10 cellular contexts compared by ENCODE assay signal in the genomic region with DNA sequence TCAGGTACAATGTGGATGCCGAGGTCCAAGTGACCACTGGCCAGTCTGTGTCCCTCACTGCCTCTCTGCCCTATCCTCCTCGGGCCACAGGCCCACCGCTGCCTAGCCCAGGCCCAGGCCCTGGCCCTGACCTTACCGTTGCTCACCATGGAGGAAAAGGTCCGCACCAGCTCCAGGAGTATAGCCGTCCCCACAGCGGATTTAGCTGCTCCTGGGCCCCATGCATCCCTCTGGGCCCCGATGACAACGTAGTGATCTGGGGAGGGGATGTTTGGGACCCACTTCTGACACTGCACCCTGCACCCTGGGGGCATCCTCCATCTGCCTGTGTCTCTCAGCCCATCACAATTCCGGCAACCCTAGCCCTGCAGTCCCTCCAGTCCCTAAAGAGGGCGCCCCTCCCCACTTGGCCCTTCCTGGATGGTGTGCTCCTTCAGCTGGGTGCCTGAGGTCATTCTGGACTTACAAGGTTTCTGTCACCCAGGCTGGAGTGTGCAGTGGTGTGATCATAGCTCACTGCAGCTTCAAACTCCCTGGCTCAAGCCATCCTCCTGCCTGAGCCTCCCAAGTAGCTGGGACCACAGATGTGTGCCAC. TPM values are rescaled to one million over a fixed set of nuclear protein-coding genes. Genes with fewer than 3 reads are reported as not detected.
DNase-seq lines count a peak whose midpoint lies in the region; ATAC-seq and TF ChIP-seq lines count a peak whose summit lies in the region.
"Had no signal": no experiment of that assay in that cellular context is flagged by ENCODE, and none has a peak within 500 bp of the region (broad histone marks: within the 10 kb centered on the region; RNA-seq: fewer than 3 reads in every experiment).

No MANE protein-coding gene starts in this region.

- DNase-seq in AG04449 (ENCODE audit: low read depth, low spot score) = no peak
- DNase-seq in PC-3 = peak; percentile 55
- peak; percentile 41 for DNase-seq in epithelial cell of esophagus (ENCODE audit: low read depth)
- DNase-seq in DMS153 treated with DMSO at 0.1 percent for 48 hours (lab: John Stamatoyannopoulos, UW; ENCODE audit: unreplicated experiment) = no peak
- no peak for DNase-seq in effector memory CD8-positive, alpha-beta T cell
- DNase-seq: substantia nigra had no signal

- no peaks in the 10 kb centered on the region for H3F3A ChIP-seq in PC-3 (ENCODE audit: low read length, unreplicated experiment)

- H2AFZ ChIP-seq in PC-3 (ENCODE audit: low read length) = no peak overlapping the region

- H3K27me3 Mint-ChIP-seq in effector memory CD8-positive, alpha-beta T cell = peaks cover 0 to 5% of the 10 kb centered on the region in 2 donors

- peaks cover 6% of the 10 kb centered on the region for H3K4me1 ChIP-seq in PC-3 (ENCODE audit: insufficient read depth, low read length)

- H3K4me2 ChIP-seq in PC-3 (ENCODE audit: low read length) = no peak overlapping the region

- H3K36me3 Mint-ChIP-seq in effector memory CD8-positive, alpha-beta T cell (ENCODE audit: insufficient read depth) = no peaks in the 10 kb centered on the region

- H3K27ac ChIP-seq in PC-3 (ENCODE audit: low read length) = no peak overlapping the region

- H3K27ac Mint-ChIP-seq in effector memory CD8-positive, alpha-beta T cell = no peak overlapping the region

- H3K9ac ChIP-seq in PC-3 (ENCODE audit: low read length) = no peak overlapping the region

- no peaks in the 10 kb centered on the region for H3K27me3 ChIP-seq in PC-3 (ENCODE audit: low read length)

- H3K9me3 ChIP-seq in PC-3 (ENCODE audit: low read length) = no peaks in the 10 kb centered on the region

- peaks cover 31 to 45% of the 10 kb centered on the region in 2 donors for H3K4me1 Mint-ChIP-seq in effector memory CD8-positive, alpha-beta T cell (ENCODE audit: low read depth in 2 of 2)

- no peak overlapping the region for H3K4me3 ChIP-seq in AG04449 (ENCODE audit: low read depth, low read length)
- H3K4me3 ChIP-seq in PC-3 (ENCODE audit: low read length) = no peak overlapping the region
- no peak overlapping the region for H3K4me3 ChIP-seq in epithelial cell of esophagus (ENCODE audit: low read length)

- no TSS peak for BruUV-seq in PC-3 (replicated peaks; lab: Mats Ljungman, UMichigan)

- H3K36me3 ChIP-seq in PC-3 (ENCODE audit: low read depth, low read length) = no peaks in the 10 kb centered on the region

- H3K9me3 Mint-ChIP-seq in effector memory CD8-positive, alpha-beta T cell = no peaks in the 10 kb centered on the region

- H3K9me2 ChIP-seq in PC-3 (replicated peaks; ENCODE audit: low read length) = no peaks in the 10 kb centered on the region

- intact Hi-C loops in PC-3 (cut with micrococcal nuclease) = loop anchor here (5.0 kb wide), 1 partner anchor 43 kb away; the partner anchor contains the start of gene GNB2

- TF ChIP-seq CTCF in AG04449 (IDR thresholded peaks at IDR 0.05; ENCODE audit: insufficient read depth, low read length, missing control alignments) (peak; percentile 39), GM12872 (IDR thresholded peaks at IDR 0.05; ENCODE audit: insufficient read depth, low read depth, low read length) (peak; percentile 63), PC-3 (conservative IDR thresholded peaks at IDR 0.05; ENCODE audit: low read depth, low read length) (peak; percentile 56), epithelial cell of esophagus (IDR thresholded peaks at IDR 0.05; ENCODE audit: insufficient read depth, low read depth, low read length, missing control alignments) (peak; percentile 37)

- POLR2A ChIA-PET in AG04449 (lab: Yijun Ruan, JAX) = no interaction called here
- POLR2A ChIA-PET in PC-3 (lab: Charles Lee; ENCODE audit: unreplicated experiment) = no interaction called here

- no peaks in the 10 kb centered on the region for H3K79me2 ChIP-seq in PC-3 (ENCODE audit: low read length)

- CTCF ChIA-PET in AG04449 (lab: Yijun Ruan, JAX) (interaction anchor here (0.6 to 2.3 kb wide), 6 partner anchors 9 to 147 kb away, joined by 3 to 7 read pairs (median 5); no protein-coding TSS in a partner anchor), PC-3 (lab: Charles Lee) (no interaction called here)

- no peak overlapping the region for H3K4me3 Mint-ChIP-seq in effector memory CD8-positive, alpha-beta T cell

- ATAC-seq in PC-3 (peak; percentile 16; the same call in 1 of the 2 replicates), HG03175 (IDR thresholded peaks at IDR 0.05; ENCODE audit: unreplicated experiment) (no peak), GM21529 (IDR thresholded peaks at IDR 0.05; ENCODE audit: unreplicated experiment) (no peak)
- ATAC-seq in effector memory CD8-positive, alpha-beta T cell (replicated peaks) = no peak

- H4K20me1 ChIP-seq in PC-3 (ENCODE audit: low read length) = no peaks in the 10 kb centered on the region

RNA-seq across cellular contexts. Expression of gene TFR2, which starts 12.1 kb away (rescaled TPM):
- not detected in 2 replicates for total RNA-seq in PC-3 (2014; rRNA removed)

RNA-seq across cellular contexts. Expression of gene MOSPD3, which starts 16.9 kb away (rescaled TPM):
- total RNA-seq in PC-3 (2014; rRNA removed) = 9.4 and 19.4 TPM in 2 replicates

RNA-seq across cellular contexts. Expression of gene ACTL6B, which starts 27.0 kb away (rescaled TPM):
- not detected in 2 replicates for total RNA-seq in PC-3 (2014; rRNA removed)
- total RNA-seq: mononuclear cell had no signal

RNA-seq across cellular contexts. Expression of gene PCOLCE, which starts 27.1 kb away (rescaled TPM):
- total RNA-seq in PC-3 (2014; rRNA removed) = 8.6 and 16.3 TPM in 2 replicates

RNA-seq across cellular contexts. Expression of gene FBXO24, which starts 43.1 kb away (rescaled TPM):
- 0.40 TPM in 1 of 2 replicates, not detected in the other for total RNA-seq in PC-3 (2014; rRNA removed)

Comparison
In these comparisons a context has a peak if more than half of its experiments do, and no peak if none do; other contexts are left out.
1. DNase-seq: peak in PC-3 (single experiment) and epithelial cell of esophagus (single experiment); none in AG04449 (single experiment), DMS153 treated with DMSO at 0.1 percent for 48 hours (single experiment) and effector memory CD8-positive, alpha-beta T cell (0 of 3).
2. Peak in every context shown above with its lines, with median percentiles within 50 percentile points of each other: CTCF ChIP-seq.